Comparison of ENCODE assay signal across 13 cellular contexts in genomic region chrX:153781428-153782047, GRCh38. TPM values are rescaled to one million over a fixed set of nuclear protein-coding genes. Genes with fewer than 3 reads are reported as not detected.
A peak's percentile ranks its signal among the peaks of the same experiment; 100 is the strongest.
DNase-seq lines count a peak whose midpoint lies in the region; ATAC-seq and TF ChIP-seq lines count a peak whose summit lies in the region.
"Had no signal": no experiment of that assay in that cellular context is flagged by ENCODE, and none has a peak within 500 bp of the region (broad histone marks: within the 10 kb centered on the region; RNA-seq: fewer than 3 reads in every experiment).

No MANE protein-coding gene starts in this region.

- no peak overlapping the region for H3K4me3 Mint-ChIP-seq in stimulated activated effector memory CD8-positive, alpha-beta T cell treated with anti-CD3 and anti-CD28 coated beads, Interleukin-12 subunit alpha, Interleukin-12 subunit beta, amount 100 ng/mL, for 72 hours
- H3K4me3 Mint-ChIP-seq: IgD-negative memory B cell; T-helper 2 cell treated with Interferon-gamma antibody and Interleukin-4, amounts not matched to agents 5 μg/mL and 100 μg/mL, for 36 hours had no signal

- peaks cover 12% of the 10 kb centered on the region for H3K36me3 Mint-ChIP-seq in stimulated activated effector memory CD8-positive, alpha-beta T cell treated with anti-CD3 and anti-CD28 coated beads, Interleukin-12 subunit alpha, Interleukin-12 subunit beta, amount 100 ng/mL, for 72 hours

- WGBS in ovary, 3 donors = 73 to 82% (median 79%) methylated on average over 23 to 24 of the region's 24 CpGs

- H3K4me2 ChIP-seq in BLaER1 = peak overlapping the region; percentile 76

- no peaks in the 10 kb centered on the region for H3K9me3 Mint-ChIP-seq in stimulated activated effector memory CD8-positive, alpha-beta T cell treated with anti-CD3 and anti-CD28 coated beads, Interleukin-12 subunit alpha, Interleukin-12 subunit beta, amount 100 ng/mL, for 72 hours
- H3K9me3 Mint-ChIP-seq: IgD-negative memory B cell; T-helper 2 cell treated with Interferon-gamma antibody and Interleukin-4, amounts not matched to agents 5 μg/mL and 100 μg/mL, for 36 hours had no signal

- H3K4me1 Mint-ChIP-seq in stimulated activated effector memory CD8-positive, alpha-beta T cell treated with anti-CD3 and anti-CD28 coated beads, Interleukin-12 subunit alpha, Interleukin-12 subunit beta, amount 100 ng/mL, for 72 hours = no peaks in the 10 kb centered on the region
- H3K4me1 Mint-ChIP-seq: IgD-negative memory B cell had no signal

- TF ChIP-seq CTCF in ovary (IDR thresholded peaks at IDR 0.05) = no peak

- TF ChIP-seq POLR2A in ovary (IDR thresholded peaks at IDR 0.05) = no peak

- H3K27me3 ChIP-seq in BLaER1 (peaks cover 9% of the 10 kb centered on the region; the same call in 1 of the 2 replicates), ovary (no peaks in the 10 kb centered on the region)

- H3K36me3 ChIP-seq in BLaER1 (peaks cover 33% of the 10 kb centered on the region), ovary (no peaks in the 10 kb centered on the region)

- H3K4me3 ChIP-seq in BLaER1 (peak overlapping the region; percentile 52), ovary (no peak overlapping the region)

- DNase-seq in HT-29 (ENCODE audit: low spot score) (peak; percentile 36), ovary (no peak), NCI-H748 (lab: John Stamatoyannopoulos, UW; ENCODE audit: unreplicated experiment) (no peak), NOMO-1 (lab: John Stamatoyannopoulos, UW; ENCODE audit: unreplicated experiment in 2 of 2) (no peak)
- no peak for DNase-seq in stimulated activated effector memory CD8-positive, alpha-beta T cell treated with anti-CD3 and anti-CD28 coated beads, Interleukin-12 subunit alpha, Interleukin-12 subunit beta, amount 100 ng/mL, for 72 hours (ENCODE audit: low spot score in 2 of 2)
- DNase-seq: activated CD4-positive, alpha-beta T cell treated with anti-CD3 and anti-CD28 coated beads, Interleukin-2, amount 50 U/mL, for 48 hours; activated gamma-delta T cell had no signal

- peaks cover 20% of the 10 kb centered on the region for H3K9me3 ChIP-seq in BLaER1
- H3K9me3 ChIP-seq in ovary = no peaks in the 10 kb centered on the region

- ATAC-seq in GM18519 (IDR thresholded peaks at IDR 0.05; ENCODE audit: low FRiP score, unreplicated experiment) = no peak
- ATAC-seq in stimulated activated effector memory CD8-positive, alpha-beta T cell treated with anti-CD3 and anti-CD28 coated beads, Interleukin-12 subunit alpha, Interleukin-12 subunit beta, amount 100 ng/mL, for 72 hours = no peak

- intact Hi-C loops in ovary (cut with DNase I) = no loop called here

- no peak for TF ChIP-seq EP300 in ovary (IDR thresholded peaks at IDR 0.05)

- H3K27ac ChIP-seq in BLaER1 (peak overlapping the region; percentile 77), cingulate gyrus (ENCODE audit: low read depth, low read length) (peak overlapping the region; percentile 54), ovary (peak overlapping the region; percentile 19 to 20)

- H3K27ac Mint-ChIP-seq in stimulated activated effector memory CD8-positive, alpha-beta T cell treated with anti-CD3 and anti-CD28 coated beads, Interleukin-12 subunit alpha, Interleukin-12 subunit beta, amount 100 ng/mL, for 72 hours = no peak overlapping the region
- H3K27ac Mint-ChIP-seq: IgD-negative memory B cell; T-helper 2 cell treated with Interferon-gamma antibody and Interleukin-4, amounts not matched to agents 5 μg/mL and 100 μg/mL, for 36 hours had no signal

- peak overlapping the region; percentile 65 for H3K9ac ChIP-seq in BLaER1

- peaks cover 71% of the 10 kb centered on the region for H3K4me1 ChIP-seq in BLaER1
- no peaks in the 10 kb centered on the region for H3K4me1 ChIP-seq in ovary (ENCODE audit: insufficient read depth)

- H4K20me1 ChIP-seq in BLaER1 = peaks cover 10% of the 10 kb centered on the region; the same call in 1 of the 2 replicates

RNA-seq across cellular contexts. Expression of gene SRPK3, which starts 0.7 kb away (rescaled TPM):
- total RNA-seq in HT-29 (2014; rRNA removed; shearing (Covaris generic)) = 1.1 and 5.6 TPM in 2 replicates
- total RNA-seq in ovary = 1 to 10 TPM; 1.1 to 2.1 (median 1.6) TPM
- under 1 TPM; 0.25 to 0.65 TPM for polyA plus RNA-seq in ovary
- polyA plus RNA-seq: IgD-negative memory B cell, liver had no signal

RNA-seq across cellular contexts. Expression of gene IDH3G, which starts 12.6 kb away (rescaled TPM):
- total RNA-seq in HT-29 (2014; rRNA removed; shearing (Covaris generic)) = 173 and 197 TPM in 2 replicates
- 10 to 100 TPM; 48.5 to 58.5 (median 54.7) TPM for total RNA-seq in ovary
- 10 to 100 TPM; 41.3 to 44.2 TPM for polyA plus RNA-seq in ovary

RNA-seq across cellular contexts. Expression of gene SSR4, which starts 12.9 kb away (rescaled TPM):
- total RNA-seq in HT-29 (2014; rRNA removed; shearing (Covaris generic)) = 496 and 561 TPM in 2 replicates
- total RNA-seq in ovary = 100 to 1,000 TPM; 123 to 181 (median 155) TPM
- polyA plus RNA-seq in ovary = 100 to 1,000 TPM; 120 to 261 TPM

RNA-seq across cellular contexts. Expression of gene PLXNB3, which starts 17.5 kb away (rescaled TPM):
- total RNA-seq in HT-29 (2014; rRNA removed; shearing (Covaris generic)) = 7.0 and 10.3 TPM in 2 replicates
- total RNA-seq in ovary = 1 to 10 TPM in 3 of 7 donors, under 1 TPM in 4; 0.46 to 5.0 (median 0.95) TPM
- polyA plus RNA-seq in ovary = 1 to 10 TPM in 1 of 2 donors, under 1 TPM in 1; 0.79 to 3.6 TPM
- polyA plus RNA-seq: IgD-negative memory B cell had no signal

RNA-seq across cellular contexts. Expression of gene PDZD4, which starts 48.8 kb away (rescaled TPM):
- 0.33 TPM in 1 of 2 replicates, not detected in the other for total RNA-seq in HT-29 (2014; rRNA removed; shearing (Covaris generic))
- total RNA-seq in ovary = 1 to 10 TPM in 4 of 7 donors, under 1 TPM in 3; 0.73 to 8.6 (median 2.7) TPM
- 1 to 10 TPM; 2.0 to 2.2 TPM for polyA plus RNA-seq in ovary

Comparison
In these comparisons a context has a peak if more than half of its experiments do, and no peak if none do; other contexts are left out.
1. H3K27ac ChIP-seq: peak in every context shown above with its lines; median percentile 77 in BLaER1; 54 in cingulate gyrus; 20 in ovary.